In the genomic region with DNA sequence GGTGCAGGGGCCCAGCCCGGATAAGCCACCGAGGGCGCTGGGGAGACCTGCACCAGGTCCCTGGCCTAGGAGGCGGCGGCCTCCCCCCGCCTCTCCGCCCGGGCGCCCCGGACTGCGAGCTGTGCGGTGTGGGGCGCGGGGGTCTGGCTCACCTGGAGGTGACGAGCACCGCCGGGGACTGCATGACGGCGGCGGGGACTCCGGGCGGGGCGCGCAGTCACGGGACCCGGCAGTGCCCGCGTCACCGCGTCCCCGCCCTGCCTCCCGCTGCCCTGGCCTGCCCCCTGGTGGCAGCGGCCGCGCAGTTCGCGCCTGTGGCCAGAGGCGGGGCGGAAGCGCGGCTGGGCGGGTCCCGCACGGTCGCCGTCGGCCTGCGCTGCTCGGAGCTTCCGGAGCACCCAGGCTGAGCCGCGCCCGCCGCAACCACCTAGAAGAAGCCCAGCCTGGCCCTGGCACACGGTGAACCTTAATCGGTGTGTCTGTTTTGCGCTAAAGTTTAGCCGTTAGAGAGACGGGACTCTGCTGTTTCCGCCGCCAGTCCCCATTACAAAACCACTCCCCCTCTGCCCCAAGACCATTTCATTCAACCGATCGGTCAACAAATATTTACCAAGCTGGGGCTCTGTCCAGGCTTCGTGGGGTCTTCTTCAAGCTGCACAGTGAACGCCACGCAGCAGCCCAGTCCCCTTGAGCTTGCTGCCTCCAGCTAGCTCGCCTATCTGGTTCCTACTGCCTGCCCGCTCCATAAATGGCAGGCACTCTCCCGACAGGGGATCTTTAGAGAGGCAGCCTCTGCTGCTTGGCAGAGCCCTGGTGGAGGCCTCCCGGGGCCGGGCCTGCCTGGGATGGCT, we compare ENCODE assay signal across 8 cellular contexts. TPM values are rescaled to one million over a fixed set of nuclear protein-coding genes. Genes with fewer than 3 reads are reported as not detected.
DNase-seq lines count a peak whose midpoint lies in the region; ATAC-seq and TF ChIP-seq lines count a peak whose summit lies in the region.

A gene with protein sequence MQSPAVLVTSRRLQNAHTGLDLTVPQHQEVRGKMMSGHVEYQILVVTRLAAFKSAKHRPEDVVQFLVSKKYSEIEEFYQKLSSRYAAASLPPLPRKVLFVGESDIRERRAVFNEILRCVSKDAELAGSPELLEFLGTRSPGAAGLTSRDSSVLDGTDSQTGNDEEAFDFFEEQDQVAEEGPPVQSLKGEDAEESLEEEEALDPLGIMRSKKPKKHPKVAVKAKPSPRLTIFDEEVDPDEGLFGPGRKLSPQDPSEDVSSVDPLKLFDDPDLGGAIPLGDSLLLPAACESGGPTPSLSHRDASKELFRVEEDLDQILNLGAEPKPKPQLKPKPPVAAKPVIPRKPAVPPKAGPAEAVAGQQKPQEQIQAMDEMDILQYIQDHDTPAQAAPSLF (minus strand): TSS at position 219 of the 851 bp plus-strand sequence. CDS start 35 bp downstream, at position 184.

- H3K27me3 Mint-ChIP-seq in progenitor cell of endocrine pancreas, result peaks cover 22% of the 10 kb centered on the region

- intact Hi-C loops in heart left ventricle (cut with DNase I), result no loop called here

- ATAC-seq in heart left ventricle, result peak; percentile 82 to 95 (median 94)

- DNase-seq in GM12864 (ENCODE audit: low read depth), result peak; percentile 35
- peak; percentile 96 for DNase-seq in HEK293T (ENCODE audit: extremely low spot score)
- DNase-seq in MV-4-11 (lab: John Stamatoyannopoulos, UW), result peak; percentile 70
- peak; percentile 87 for DNase-seq in SW480 (ENCODE audit: low spot score)
- peak; percentile 94 for DNase-seq in adipocyte (ENCODE audit: low read depth)
- DNase-seq in heart left ventricle, result peak; percentile 85 to 95 (median 89)
- DNase-seq in progenitor cell of endocrine pancreas (ENCODE audit: low spot score, unreplicated experiment), result peak; percentile 86
- peak; percentile 87 for DNase-seq in ureter (ENCODE audit: low spot score)

- H3K27ac Mint-ChIP-seq in progenitor cell of endocrine pancreas, result peak within 1 kb of the TSS; percentile 97

- H3K9me3 ChIP-seq in adipocyte (ENCODE audit: control insufficient read depth, low read length) (no peaks in the 10 kb centered on the region), heart left ventricle (no peaks in the 10 kb centered on the region)

- TF ChIP-seq POLR2A in heart left ventricle (IDR thresholded peaks at IDR 0.05), result peak in 1 of 2 donors; percentile 84

- 1 to 3% (median 1%) methylated on average over 20 to 71 of the region's 71 CpGs for WGBS in heart left ventricle, 4 donors

- H3K4me3 ChIP-seq in GM12864 (ENCODE audit: low read depth, low read length) (peak within 1 kb of the TSS; percentile 90), adipocyte (ENCODE audit: low read length) (peak within 1 kb of the TSS; percentile 93), heart left ventricle (peak within 1 kb of the TSS; percentile 75 to 100 (median 97))

- CTCF ChIA-PET in HEK293T (lab: Yijun Ruan, JAX), result interaction anchor here (0.5 to 2.4 kb wide), 16 partner anchors 7 to 672 kb away, joined by 3 to 20 read pairs (median 4); a partner anchor contains a TSS

- H3K4me1 ChIP-seq in adipocyte (ENCODE audit: control insufficient read depth, insufficient read depth, low read length) (peaks cover 14% of the 10 kb centered on the region), heart left ventricle (peaks cover 4 to 40% (median 27%) of the 10 kb centered on the region in 12 donors)

- TF ChIP-seq CTCF in GM12864 (IDR thresholded peaks at IDR 0.05; ENCODE audit: low read depth, low read length, missing control alignments), result peak; percentile 81
- TF ChIP-seq CTCF in heart left ventricle (IDR thresholded peaks at IDR 0.05), result peak; percentile 60 to 99 (median 94)
- peak; percentile 97 for TF ChIP-seq CTCF in progenitor cell of endocrine pancreas (IDR thresholded peaks at IDR 0.05; ENCODE audit: unreplicated experiment)

- H3K27ac ChIP-seq in heart left ventricle, result peak within 1 kb of the TSS; percentile 48 to 97 (median 92)

- H3K4me1 Mint-ChIP-seq in progenitor cell of endocrine pancreas (ENCODE audit: low read depth), result peaks cover 7% of the 10 kb centered on the region

- peak within 1 kb of the TSS; percentile 94 for H3K9ac ChIP-seq in adipocyte (ENCODE audit: low read length)

- no peaks in the 10 kb centered on the region for H3K9me3 Mint-ChIP-seq in progenitor cell of endocrine pancreas (ENCODE audit: low read depth)

- H3K27me3 ChIP-seq in adipocyte (replicated peaks; ENCODE audit: control insufficient read depth, insufficient read depth, low read length) (peaks cover 7% of the 10 kb centered on the region), heart left ventricle (no peaks in the 10 kb centered on the region)

- no peaks in the 10 kb centered on the region for H3K36me3 Mint-ChIP-seq in progenitor cell of endocrine pancreas (ENCODE audit: insufficient read depth)

- POLR2A ChIA-PET in HEK293T (lab: Yijun Ruan, JAX), result interaction anchor here (0.6 to 4.2 kb wide), 10 partner anchors 9 to 379 kb away, joined by 3 to 36 read pairs (median 4); a partner anchor contains a TSS

- H3K4me3 Mint-ChIP-seq in progenitor cell of endocrine pancreas (ENCODE audit: low read depth), result peak within 1 kb of the TSS; percentile 88

- no peaks in the 10 kb centered on the region for H3K36me3 ChIP-seq in adipocyte (ENCODE audit: control insufficient read depth, insufficient read depth, low read length, severe bottlenecking)
- peaks cover 0 to 6% (median under 1%) of the 10 kb centered on the region in 9 donors for H3K36me3 ChIP-seq in heart left ventricle

TF ChIP-seq in HEK293T, 16 proteins besides CTCF, POLR2A, EP300 and RAD21:
- TF ChIP-seq NFRKB (IDR thresholded peaks at IDR 0.05) (no peak), CTBP1 (IDR thresholded peaks at IDR 0.05; ENCODE audit: borderline replicate concordance) (no peak), HDGF (IDR thresholded peaks at IDR 0.05; ENCODE audit: borderline replicate concordance) (0 out of 2 replicates have a peak, but pooled peaks have one; percentile 29), ARNT (IDR thresholded peaks at IDR 0.05) (0 out of 2 replicates have a peak, but pooled peaks have one; percentile 41), LEF1 (IDR thresholded peaks at IDR 0.05; ENCODE audit: borderline replicate concordance) (0 out of 2 replicates have a peak, but pooled peaks have one; percentile 35), SUZ12 (IDR thresholded peaks at IDR 0.05) (no peak)
- TF ChIP-seq, protein P1, sequence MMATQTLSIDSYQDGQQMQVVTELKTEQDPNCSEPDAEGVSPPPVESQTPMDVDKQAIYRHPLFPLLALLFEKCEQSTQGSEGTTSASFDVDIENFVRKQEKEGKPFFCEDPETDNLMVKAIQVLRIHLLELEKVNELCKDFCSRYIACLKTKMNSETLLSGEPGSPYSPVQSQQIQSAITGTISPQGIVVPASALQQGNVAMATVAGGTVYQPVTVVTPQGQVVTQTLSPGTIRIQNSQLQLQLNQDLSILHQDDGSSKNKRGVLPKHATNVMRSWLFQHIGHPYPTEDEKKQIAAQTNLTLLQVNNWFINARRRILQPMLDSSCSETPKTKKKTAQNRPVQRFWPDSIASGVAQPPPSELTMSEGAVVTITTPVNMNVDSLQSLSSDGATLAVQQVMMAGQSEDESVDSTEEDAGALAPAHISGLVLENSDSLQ (IDR thresholded peaks at IDR 0.05), result no peak

RNA-seq across cellular contexts. Expression of the gene that starts here (rescaled TPM):
- 10 to 100 TPM; 12.7 to 23.7 (median 17.9) TPM for total RNA-seq in heart left ventricle
- 10 to 100 TPM; 21.0 to 23.7 TPM for polyA plus RNA-seq in heart left ventricle
- total RNA-seq in progenitor cell of endocrine pancreas, result 15.9 and 16.5 TPM in 2 replicates
- total RNA-seq in ureter, result 37.9 TPM

Comparison
In these comparisons a context has a peak if more than half of its experiments do, and no peak if none do; other contexts are left out.
1. Peak in every context shown above with its lines: DNase-seq, ATAC-seq, H3K4me3 ChIP-seq and H3K27ac ChIP-seq.
2. DNase-seq: peak in every context shown above with its lines; median percentile 96 in HEK293T; 94 in adipocyte; 89 in heart left ventricle; 87 in SW480; 87 in ureter; 86 in progenitor cell of endocrine pancreas; 70 in MV-4-11; 35 in GM12864.